Comparison of ENCODE assay signal across 1 cellular context in the genomic region with DNA sequence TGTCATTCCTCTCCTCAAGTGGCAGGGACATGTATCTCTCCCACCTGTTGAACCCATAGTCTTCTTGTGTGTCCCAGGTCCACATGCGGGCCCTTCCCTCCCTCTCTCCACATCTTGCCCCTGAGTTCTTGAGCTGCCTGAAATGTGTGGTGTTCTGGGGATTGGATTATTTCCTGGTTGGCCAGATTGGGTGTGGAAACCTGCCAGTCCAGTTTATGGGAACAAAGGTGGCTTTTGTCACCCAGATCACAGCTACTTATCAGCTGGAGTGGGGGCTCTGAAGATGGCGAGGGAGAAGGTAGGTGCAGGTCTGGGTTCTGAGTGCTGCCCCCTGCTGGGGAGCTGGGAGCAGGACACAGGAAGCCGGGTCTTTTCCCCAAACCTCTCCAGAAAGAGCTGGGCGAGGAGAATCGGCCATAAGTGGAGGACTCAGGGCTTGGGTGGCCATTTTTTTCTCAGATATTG.
TF ChIP-seq lines count a peak whose summit lies in the region.

No MANE protein-coding gene starts in this region.

TF ChIP-seq in A549, 52 proteins besides CTCF, POLR2A, EP300 and RAD21 (continued from another document):
- TF ChIP-seq HOXB13 (CRISPR knock-in tag; IDR thresholded peaks at IDR 0.05; ENCODE audit: low read depth) (no peak), ZSCAN20 (CRISPR knock-in tag; IDR thresholded peaks at IDR 0.05) (no peak), RFX5 (IDR thresholded peaks at IDR 0.05) (no peak), NPAS2 (CRISPR knock-in tag; IDR thresholded peaks at IDR 0.05; ENCODE audit: borderline replicate concordance) (no peak)
